In genomic region chr4:141786921-141787320, GRCh38 we compare ENCODE assay signal across 19 cellular contexts.
DNase-seq lines count a peak whose midpoint lies in the region; ATAC-seq and TF ChIP-seq lines count a peak whose summit lies in the region.
"Had no signal": no experiment of that assay in that cellular context is flagged by ENCODE, and none has a peak within 500 bp of the region (broad histone marks: within the 10 kb centered on the region; RNA-seq: fewer than 3 reads in every experiment).

No MANE protein-coding gene starts in this region.

- no peaks in the 10 kb centered on the region for H3K9me3 ChIP-seq in GM23248 (ENCODE audit: low read depth)
- no peaks in the 10 kb centered on the region for H3K9me3 ChIP-seq in osteoblast (ENCODE audit: low read depth, low read length)
- H3K9me3 ChIP-seq: BE2C, Caco-2 had no signal

- peaks cover 5% of the 10 kb centered on the region for H3F3A ChIP-seq in GM23248 (ENCODE audit: insufficient read depth)

- H2AFZ ChIP-seq in GM23248 (0 out of 2 replicates have a peak overlapping the region, but pooled peaks have one; percentile 14), osteoblast (ENCODE audit: low read length) (peak overlapping the region; percentile 26)

- no peaks in the 10 kb centered on the region for H3K36me3 ChIP-seq in GM23248 (ENCODE audit: low read depth)
- H3K36me3 ChIP-seq in osteoblast (ENCODE audit: insufficient read depth, low read length), result no peaks in the 10 kb centered on the region
- H3K36me3 ChIP-seq: BE2C had no signal

- DNase-seq in AG09309 (ENCODE audit: low read depth) (peak; percentile 37), EH (ENCODE audit: low read depth) (peak; percentile 54), GM23248 (peak; percentile 19), osteoblast (ENCODE audit: insufficient read length, low spot score, missing footprints) (no peak), amygdala (lab: John Stamatoyannopoulos, UW) (no peak)
- no peak for DNase-seq in stimulated activated effector memory CD8-positive, alpha-beta T cell treated with anti-CD3 and anti-CD28 coated beads, Interleukin-12 subunit alpha, Interleukin-12 subunit beta, amount 100 ng/mL, for 72 hours (ENCODE audit: low spot score in 2 of 2)
- no peak for DNase-seq in central memory CD4-positive, alpha-beta T cell
- DNase-seq: 8988T; BE2C; Caco-2; CD4-positive, alpha-beta T cell; GF-D8; GOT3; H7; HFFc6; KBM-7 had no signal

- H3K9me3 Mint-ChIP-seq in stimulated activated effector memory CD8-positive, alpha-beta T cell treated with anti-CD3 and anti-CD28 coated beads, Interleukin-12 subunit alpha, Interleukin-12 subunit beta, amount 100 ng/mL, for 72 hours, result no peaks in the 10 kb centered on the region
- H3K9me3 Mint-ChIP-seq: CD4-positive, alpha-beta T cell; HFFc6 had no signal

- no peak overlapping the region for H3K9ac ChIP-seq in GM23248

- H3K4me2 ChIP-seq in GM23248 (ENCODE audit: unreplicated experiment) (no peak overlapping the region), osteoblast (ENCODE audit: insufficient read depth, low read length) (no peak overlapping the region)

- ATAC-seq in stimulated activated effector memory CD8-positive, alpha-beta T cell treated with anti-CD3 and anti-CD28 coated beads, Interleukin-12 subunit alpha, Interleukin-12 subunit beta, amount 100 ng/mL, for 72 hours, result no peak
- ATAC-seq: HCT116 had no signal

- no peak overlapping the region for H3K27ac ChIP-seq in GM23248
- peak overlapping the region; percentile 75 for H3K27ac ChIP-seq in osteoblast (ENCODE audit: low read depth, low read length)
- H3K27ac ChIP-seq: C4-2B had no signal

- H3K4me1 ChIP-seq in GM23248 (ENCODE audit: insufficient read depth) (peaks cover 12% of the 10 kb centered on the region), osteoblast (ENCODE audit: insufficient read depth, low read length) (peaks cover 21% of the 10 kb centered on the region)
- H3K4me1 ChIP-seq: BE2C, Caco-2 had no signal

- in situ Hi-C loops in GM23248 (cut with MboI), result no loop called here

- H3K9me2 ChIP-seq in GM23248 (ENCODE audit: insufficient read depth), result no peaks in the 10 kb centered on the region

- no peaks in the 10 kb centered on the region for H4K20me1 ChIP-seq in GM23248 (ENCODE audit: insufficient read depth)
- no peaks in the 10 kb centered on the region for H4K20me1 ChIP-seq in osteoblast (ENCODE audit: insufficient read depth, low read length)

- H3K4me3 ChIP-seq in AG09309 (ENCODE audit: control insufficient read depth, low read depth, low read length) (no peak overlapping the region), GM23248 (no peak overlapping the region), osteoblast (ENCODE audit: insufficient read depth, low read length) (no peak overlapping the region)

- no peak overlapping the region for H3K27ac Mint-ChIP-seq in stimulated activated effector memory CD8-positive, alpha-beta T cell treated with anti-CD3 and anti-CD28 coated beads, Interleukin-12 subunit alpha, Interleukin-12 subunit beta, amount 100 ng/mL, for 72 hours
- H3K27ac Mint-ChIP-seq: CD4-positive, alpha-beta T cell; HFFc6; IgD-negative memory B cell had no signal

- H3K27me3 ChIP-seq in GM23248 (replicated peaks; ENCODE audit: insufficient read depth) (no peaks in the 10 kb centered on the region), osteoblast (ENCODE audit: insufficient read depth, low read length) (no peaks in the 10 kb centered on the region)
- H3K27me3 ChIP-seq: BE2C had no signal

- TF ChIP-seq CTCF in AG09309 (IDR thresholded peaks at IDR 0.05; ENCODE audit: control insufficient read depth, insufficient read depth, low read depth, low read length, missing control alignments), result no peak
- no peak for TF ChIP-seq CTCF in osteoblast (IDR thresholded peaks at IDR 0.05; ENCODE audit: extremely low read depth, low read depth, low read length)

- no peak overlapping the region for H3K4me3 Mint-ChIP-seq in stimulated activated effector memory CD8-positive, alpha-beta T cell treated with anti-CD3 and anti-CD28 coated beads, Interleukin-12 subunit alpha, Interleukin-12 subunit beta, amount 100 ng/mL, for 72 hours
- H3K4me3 Mint-ChIP-seq: CD4-positive, alpha-beta T cell; HFFc6; IgD-negative memory B cell had no signal

- no peaks in the 10 kb centered on the region for H3K36me3 Mint-ChIP-seq in stimulated activated effector memory CD8-positive, alpha-beta T cell treated with anti-CD3 and anti-CD28 coated beads, Interleukin-12 subunit alpha, Interleukin-12 subunit beta, amount 100 ng/mL, for 72 hours

- H3K79me2 ChIP-seq in GM23248 (ENCODE audit: insufficient read depth) (no peaks in the 10 kb centered on the region), osteoblast (ENCODE audit: insufficient read depth, low read length) (no peaks in the 10 kb centered on the region)

- no peaks in the 10 kb centered on the region for H3K4me1 Mint-ChIP-seq in stimulated activated effector memory CD8-positive, alpha-beta T cell treated with anti-CD3 and anti-CD28 coated beads, Interleukin-12 subunit alpha, Interleukin-12 subunit beta, amount 100 ng/mL, for 72 hours

Comparison
In these comparisons a context has a peak if more than half of its experiments do, and no peak if none do; other contexts are left out.
1. DNase-seq: peak in AG09309 (single experiment), EH (single experiment) and GM23248 (single experiment); none in osteoblast (single experiment), stimulated activated effector memory CD8-positive, alpha-beta T cell treated with anti-CD3 and anti-CD28 coated beads, Interleukin-12 subunit alpha, Interleukin-12 subunit beta, amount 100 ng/mL, for 72 hours (0 of 2), amygdala (0 of 56) and central memory CD4-positive, alpha-beta T cell (single experiment).